ENCODE assay signal across 16 cellular contexts in genomic region chr5:149545327-149545726, GRCh38. TPM values are rescaled to one million over a fixed set of nuclear protein-coding genes. Genes with fewer than 3 reads are reported as not detected.
DNase-seq lines count a peak whose midpoint lies in the region; ATAC-seq and TF ChIP-seq lines count a peak whose summit lies in the region.
"Had no signal": no experiment of that assay in that cellular context is flagged by ENCODE, and none has a peak within 500 bp of the region (broad histone marks: within the 10 kb centered on the region; RNA-seq: fewer than 3 reads in every experiment).

No MANE protein-coding gene starts in this region.

- intact Hi-C loops in naive thymus-derived CD4-positive, alpha-beta T cell (cut with micrococcal nuclease): loop anchor here (10.0 kb wide), 1 partner anchor 51 kb away; no protein-coding TSS in a partner anchor

- H3K79me2 ChIP-seq in DND-41 (ENCODE audit: insufficient read depth, low read length): peaks cover 98% of the 10 kb centered on the region

- in situ Hi-C loops in ACHN (cut with HindIII; ENCODE audit: low pct_ligation_motif_present, low pct_unique_long_range_greater_than_20kb, low sequenced_read_pairs): no loop called here

- peak overlapping the region; percentile 27 for H3K27ac Mint-ChIP-seq in activated naive CD8-positive, alpha-beta T cell treated with anti-CD3 and anti-CD28 coated beads, Interleukin-2, amount 50 U/mL, for 24 hours
- peak overlapping the region in 3 of 9 donors; percentile 36 to 69 (median 50) for H3K27ac Mint-ChIP-seq in naive thymus-derived CD4-positive, alpha-beta T cell

- H3K9me3 ChIP-seq in DND-41 (ENCODE audit: insufficient read depth, low read length, severe bottlenecking): no peaks in the 10 kb centered on the region
- no peaks in the 10 kb centered on the region for H3K9me3 ChIP-seq in naive thymus-derived CD4-positive, alpha-beta T cell (ENCODE audit: control insufficient read depth in 2 of 3, low read length in 3 of 3)
- H3K9me3 ChIP-seq: heart right ventricle, Peyer's patch had no signal

- CTCF ChIA-PET in naive thymus-derived CD4-positive, alpha-beta T cell (lab: Charles Lee): interaction anchor here (0.6 kb wide), 1 partner anchor 446 kb away, joined by 3 read pairs; no protein-coding TSS in a partner anchor

- peak overlapping the region; percentile 29; the same call in 1 of the 2 replicates for H3K4me2 ChIP-seq in DND-41 (ENCODE audit: insufficient read depth, low read length)

- H3K36me3 ChIP-seq in DND-41 (ENCODE audit: insufficient read depth, low read length): peaks cover 91% of the 10 kb centered on the region
- peaks cover 0 to 15% (median 15%) of the 10 kb centered on the region in 3 experiments for H3K36me3 ChIP-seq in naive thymus-derived CD4-positive, alpha-beta T cell (ENCODE audit: control insufficient read depth in 2 of 3, insufficient read depth in 3 of 3, low read length in 3 of 3)

- H3K9ac ChIP-seq in DND-41 (ENCODE audit: low read depth, low read length): no peak overlapping the region

- no peaks in the 10 kb centered on the region for H3K27me3 ChIP-seq in DND-41 (ENCODE audit: insufficient read depth, low read length, poor library complexity)
- H3K27me3 ChIP-seq in naive thymus-derived CD4-positive, alpha-beta T cell (ENCODE audit: control insufficient read depth in 2 of 2, insufficient read depth in 2 of 2, low read length in 2 of 2): no peaks in the 10 kb centered on the region
- H3K27me3 ChIP-seq: heart right ventricle, Peyer's patch had no signal

- no peak overlapping the region for H3K4me3 ChIP-seq in DND-41 (ENCODE audit: low read depth in 1 of 2, low read length in 2 of 2)
- H3K4me3 ChIP-seq in naive thymus-derived CD4-positive, alpha-beta T cell (ENCODE audit: low read length): no peak overlapping the region
- H3K4me3 ChIP-seq: heart right ventricle, lung, Peyer's patch, SK-N-MC had no signal

- H2AFZ ChIP-seq in DND-41 (ENCODE audit: low read depth, low read length): no peak overlapping the region

- no peak overlapping the region for H3K4me3 Mint-ChIP-seq in activated naive CD8-positive, alpha-beta T cell treated with anti-CD3 and anti-CD28 coated beads, Interleukin-2, amount 50 U/mL, for 24 hours
- H3K4me3 Mint-ChIP-seq in naive thymus-derived CD4-positive, alpha-beta T cell: peak overlapping the region in 7 of 10 donors; percentile 12 to 97 (median 48)
- H3K4me3 Mint-ChIP-seq: central memory CD8-positive, alpha-beta T cell; stimulated activated naive CD8-positive, alpha-beta T cell treated with anti-CD3 and anti-CD28 coated beads, Interleukin-15, amount 100 ng/mL, for 72 hours had no signal

- no peaks in the 10 kb centered on the region for H3K9me3 Mint-ChIP-seq in activated naive CD8-positive, alpha-beta T cell treated with anti-CD3 and anti-CD28 coated beads, Interleukin-2, amount 50 U/mL, for 24 hours
- no peaks in the 10 kb centered on the region for H3K9me3 Mint-ChIP-seq in naive thymus-derived CD4-positive, alpha-beta T cell
- H3K9me3 Mint-ChIP-seq: central memory CD8-positive, alpha-beta T cell; naive B cell; stimulated activated naive CD8-positive, alpha-beta T cell treated with anti-CD3 and anti-CD28 coated beads, Interleukin-15, amount 100 ng/mL, for 72 hours had no signal

- H3K4me1 ChIP-seq in DND-41 (ENCODE audit: insufficient read depth, low read length): peaks cover 38% of the 10 kb centered on the region
- H3K4me1 ChIP-seq in naive thymus-derived CD4-positive, alpha-beta T cell (ENCODE audit: control insufficient read depth in 2 of 2, insufficient read depth in 2 of 2, low read length in 2 of 2): peaks cover 42 to 51% of the 10 kb centered on the region in 2 donors

- POLR2A ChIA-PET in naive thymus-derived CD4-positive, alpha-beta T cell (lab: Charles Lee): no interaction called here

- TF ChIP-seq CTCF in 22Rv1 (IDR thresholded peaks at IDR 0.05) (no peak), DND-41 (IDR thresholded peaks at IDR 0.05; ENCODE audit: borderline replicate concordance, extremely low read depth, low read length, poor library complexity, severe bottlenecking) (no peak)

- H3K27ac ChIP-seq in 22Rv1: peak overlapping the region; percentile 95
- 0 out of 2 replicates have a peak overlapping the region, but pooled peaks have one; percentile 5 for H3K27ac ChIP-seq in DND-41 (ENCODE audit: low read length)
- H3K27ac ChIP-seq in naive thymus-derived CD4-positive, alpha-beta T cell (ENCODE audit: low read depth, low read length): no peak overlapping the region
- H3K27ac ChIP-seq: Peyer's patch, SK-N-MC had no signal

- no peak for ATAC-seq in DND-41 (ENCODE audit: insufficient read depth, low read depth)
- ATAC-seq in activated naive CD8-positive, alpha-beta T cell treated with anti-CD3 and anti-CD28 coated beads, Interleukin-2, amount 50 U/mL, for 24 hours: no peak
- ATAC-seq in naive thymus-derived CD4-positive, alpha-beta T cell: no peak
- no peak for ATAC-seq in HG02610 (IDR thresholded peaks at IDR 0.05; ENCODE audit: unreplicated experiment)
- ATAC-seq: stimulated activated naive CD8-positive, alpha-beta T cell treated with anti-CD3 and anti-CD28 coated beads, Interleukin-15, amount 100 ng/mL, for 72 hours had no signal

- DNase-seq in DND-41 (no peak), ACHN (no peak), UCSD-AML1 (lab: John Stamatoyannopoulos, UW; ENCODE audit: unreplicated experiment) (no peak), NCI-H2227 treated with DMSO at 0.1 percent for 48 hours (lab: John Stamatoyannopoulos, UW) (no peak)
- DNase-seq in activated naive CD8-positive, alpha-beta T cell treated with anti-CD3 and anti-CD28 coated beads, Interleukin-2, amount 50 U/mL, for 24 hours: no peak
- no peak for DNase-seq in naive thymus-derived CD4-positive, alpha-beta T cell
- DNase-seq: effector memory CD4-positive, alpha-beta T cell; heart right ventricle; naive B cell; Peyer's patch; stimulated activated naive CD8-positive, alpha-beta T cell treated with anti-CD3 and anti-CD28 coated beads, Interleukin-15, amount 100 ng/mL, for 72 hours had no signal

- no peaks in the 10 kb centered on the region for H3K27me3 Mint-ChIP-seq in activated naive CD8-positive, alpha-beta T cell treated with anti-CD3 and anti-CD28 coated beads, Interleukin-2, amount 50 U/mL, for 24 hours
- no peaks in the 10 kb centered on the region for H3K27me3 Mint-ChIP-seq in naive thymus-derived CD4-positive, alpha-beta T cell
- H3K27me3 Mint-ChIP-seq: central memory CD8-positive, alpha-beta T cell; naive B cell; stimulated activated naive CD8-positive, alpha-beta T cell treated with anti-CD3 and anti-CD28 coated beads, Interleukin-15, amount 100 ng/mL, for 72 hours had no signal

- H4K20me1 ChIP-seq in DND-41 (ENCODE audit: insufficient read depth, low read length): peaks cover 47% of the 10 kb centered on the region

- peaks cover 71% of the 10 kb centered on the region for H3K36me3 Mint-ChIP-seq in activated naive CD8-positive, alpha-beta T cell treated with anti-CD3 and anti-CD28 coated beads, Interleukin-2, amount 50 U/mL, for 24 hours (ENCODE audit: low read depth)
- peaks cover 6 to 53% (median 40%) of the 10 kb centered on the region in 5 donors for H3K36me3 Mint-ChIP-seq in naive thymus-derived CD4-positive, alpha-beta T cell

- H3K4me1 Mint-ChIP-seq in activated naive CD8-positive, alpha-beta T cell treated with anti-CD3 and anti-CD28 coated beads, Interleukin-2, amount 50 U/mL, for 24 hours: peaks cover 64% of the 10 kb centered on the region
- peaks cover 36 to 81% (median 70%) of the 10 kb centered on the region in 7 donors for H3K4me1 Mint-ChIP-seq in naive thymus-derived CD4-positive, alpha-beta T cell

RNA-seq across cellular contexts. Expression of gene CSNK1A1, which starts 5.9 kb away (rescaled TPM):
- total RNA-seq in naive thymus-derived CD4-positive, alpha-beta T cell: 100 to 1,000 TPM; 168 to 217 (median 181) TPM
- polyA plus RNA-seq in naive thymus-derived CD4-positive, alpha-beta T cell: 100 to 1,000 TPM; 146 to 164 TPM

RNA-seq across cellular contexts. Expression of gene ARHGEF37, which starts 36.0 kb away (rescaled TPM):
- 1 to 10 TPM in 1 of 5 experiments, under 1 TPM in 3, not detected in 1; 0.43 to 1.8 (median 0.80) TPM for total RNA-seq in naive thymus-derived CD4-positive, alpha-beta T cell
- polyA plus RNA-seq in naive thymus-derived CD4-positive, alpha-beta T cell: under 1 TPM; 0.46 to 0.47 TPM
